12 cellular contexts compared by ENCODE assay signal in the genomic region with DNA sequence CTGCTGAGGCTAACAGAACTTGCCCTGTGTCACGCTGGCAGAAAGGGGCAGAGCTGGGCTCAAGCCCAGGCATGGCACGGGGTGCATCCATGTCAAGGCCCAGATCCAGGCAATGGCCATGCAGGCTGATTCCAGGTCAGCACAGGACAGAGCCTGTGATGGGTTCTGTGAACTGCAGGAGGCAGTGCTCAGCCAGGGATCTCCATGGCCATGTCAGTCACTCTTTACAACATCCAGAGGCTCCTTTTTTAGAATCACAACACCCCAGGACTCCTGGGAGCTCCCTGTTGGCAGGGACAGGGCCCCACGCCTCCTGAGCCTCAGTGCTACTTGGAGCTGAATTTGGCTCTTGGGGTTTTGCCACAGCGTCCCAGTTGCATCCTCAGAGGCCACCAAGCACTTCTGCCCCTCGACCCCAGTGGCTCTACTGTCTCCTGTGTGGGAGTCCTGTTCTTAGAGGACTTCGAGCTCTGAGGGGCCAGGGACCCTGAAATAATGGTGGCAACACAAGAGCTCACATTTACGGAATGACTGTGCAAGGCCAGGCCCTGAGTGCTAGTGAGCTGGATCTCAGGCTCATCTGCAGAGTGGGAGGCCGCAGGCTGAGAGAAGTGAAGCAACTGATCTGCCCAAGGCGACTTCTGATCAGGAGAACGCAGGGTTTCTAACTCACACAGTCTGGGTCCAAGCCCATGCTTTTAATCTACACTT.
DNase-seq lines count a peak whose midpoint lies in the region; ATAC-seq and TF ChIP-seq lines count a peak whose summit lies in the region.
"Had no signal": no experiment of that assay in that cellular context is flagged by ENCODE, and none has a peak within 500 bp of the region (broad histone marks: within the 10 kb centered on the region; RNA-seq: fewer than 3 reads in every experiment).

No MANE protein-coding gene starts in this region.

- ATAC-seq in right cardiac atrium = peak; percentile 83 to 86

- H3K4me1 Mint-ChIP-seq in mesothelial cell of epicardium = no peaks in the 10 kb centered on the region

- no peaks in the 10 kb centered on the region for H3K27me3 ChIP-seq in right cardiac atrium (ENCODE audit: control insufficient read depth, insufficient read depth)
- H3K27me3 ChIP-seq in sigmoid colon = no peaks in the 10 kb centered on the region

- TF ChIP-seq CTCF in astrocyte of the cerebellum (IDR thresholded peaks at IDR 0.05; ENCODE audit: low read depth, low read length, missing control alignments) (peak; percentile 2), sigmoid colon (IDR thresholded peaks at IDR 0.05) (no peak), mesothelial cell of epicardium (IDR thresholded peaks at IDR 0.05; ENCODE audit: unreplicated experiment) (no peak), GM10266 (IDR thresholded peaks at IDR 0.05; ENCODE audit: control insufficient read depth, insufficient read depth, low read depth, missing control alignments) (no peak)

- H3K9me3 Mint-ChIP-seq in mesothelial cell of epicardium = no peaks in the 10 kb centered on the region

- 59% methylated on average over 10 of the region's 10 CpGs for WGBS in right cardiac atrium
- WGBS in sigmoid colon, 2 donors = 85 to 88% methylated on average over 10 of the region's 10 CpGs

- TF ChIP-seq EP300 in sigmoid colon (IDR thresholded peaks at IDR 0.05) = no peak

- no peak overlapping the region for H3K27ac Mint-ChIP-seq in mesothelial cell of epicardium

- no peak overlapping the region for H3K4me3 Mint-ChIP-seq in mesothelial cell of epicardium

- intact Hi-C loops in right cardiac atrium (cut with DNase I) (loop anchor here in 1 of 4 donors (10.0 kb wide), 1 partner anchor 209 kb away; a partner anchor contains a TSS), sigmoid colon (cut with DNase I) (no loop called here)

- H3K4me3 ChIP-seq in astrocyte of the cerebellum (ENCODE audit: low read depth, low read length) (no peak overlapping the region), right cardiac atrium (ENCODE audit: low read length) (no peak overlapping the region), sigmoid colon (no peak overlapping the region)

- H3K9me3 ChIP-seq in right cardiac atrium (ENCODE audit: control insufficient read depth, low read length) = no peaks in the 10 kb centered on the region
- no peaks in the 10 kb centered on the region for H3K9me3 ChIP-seq in sigmoid colon

- H3K27me3 Mint-ChIP-seq in mesothelial cell of epicardium (ENCODE audit: low read depth) = peaks cover 18% of the 10 kb centered on the region

- H3K4me1 ChIP-seq in right cardiac atrium (ENCODE audit: control insufficient read depth, insufficient read depth, low read length) (peaks cover 19% of the 10 kb centered on the region), sigmoid colon (peaks cover 0 to 13% (median 6%) of the 10 kb centered on the region in 4 donors)

- H3K36me3 ChIP-seq in sigmoid colon = no peaks in the 10 kb centered on the region

- DNase-seq in HuH-7.5 (ENCODE audit: low spot score) (peak; percentile 71), astrocyte of the cerebellum (ENCODE audit: low read depth) (no peak), right cardiac atrium (peak; percentile 53 to 78 (median 77)), sigmoid colon (no peak), mesothelial cell of epicardium (ENCODE audit: low spot score in 2 of 2, unreplicated experiment in 2 of 2) (no peak), GM10266 (ENCODE audit: extremely low spot score) (no peak), AG08395 (ENCODE audit: low spot score) (no peak), SKM-1 treated with dmso at 0.1 percent for 144 hours (lab: John Stamatoyannopoulos, UW; ENCODE audit: unreplicated experiment) (no peak)
- DNase-seq: dermis blood vessel endothelial cell; hippocampal formation; MV-4-11; NK-92 treated with Interleukin-12 subunit alpha and Interleukin-12 subunit beta, amount 100 ng/mL, for 24 hours had no signal

- no peaks in the 10 kb centered on the region for H3K36me3 Mint-ChIP-seq in mesothelial cell of epicardium

- in situ Hi-C loops in astrocyte of the cerebellum (cut with HindIII; ENCODE audit: low sequenced_read_pairs) = no loop called here

- peak overlapping the region; percentile 15 for H3K27ac ChIP-seq in right cardiac atrium (ENCODE audit: low read length)
- peak overlapping the region in 3 of 4 donors; percentile 14 to 34 (median 31) for H3K27ac ChIP-seq in sigmoid colon

- TF ChIP-seq POLR2A in sigmoid colon (IDR thresholded peaks at IDR 0.05) = no peak

Comparison
In these comparisons a context has a peak if more than half of its experiments do, and no peak if none do; other contexts are left out.
1. DNase-seq: peak in HuH-7.5 (single experiment) and right cardiac atrium (3 of 3); none in astrocyte of the cerebellum (single experiment), sigmoid colon (single experiment), mesothelial cell of epicardium (0 of 2), GM10266 (single experiment), AG08395 (single experiment) and SKM-1 treated with dmso at 0.1 percent for 144 hours (single experiment).